12 cellular contexts compared by ENCODE assay signal in genomic region chr2:14303366-14304115, GRCh38.
DNase-seq lines count a peak whose midpoint lies in the region; ATAC-seq, FAIRE-seq and TF ChIP-seq lines count a peak whose summit lies in the region.
"Had no signal": no experiment of that assay in that cellular context is flagged by ENCODE, and none has a peak within 500 bp of the region (broad histone marks: within the 10 kb centered on the region; RNA-seq: fewer than 3 reads in every experiment).

No MANE protein-coding gene starts in this region.

- ATAC-seq in GM19463 (IDR thresholded peaks at IDR 0.05; ENCODE audit: unreplicated experiment) (peak; percentile 48), HG02938 (IDR thresholded peaks at IDR 0.05; ENCODE audit: unreplicated experiment) (peak; percentile 93), HG03575 (IDR thresholded peaks at IDR 0.05; ENCODE audit: extremely low read depth, insufficient number of reproducible peaks, low FRiP score, unreplicated experiment) (peak; percentile 91)
- ATAC-seq in stimulated activated naive CD8-positive, alpha-beta T cell treated with anti-CD3 and anti-CD28 coated beads, Interleukin-15, Interleukin-2, amounts not matched to agents 100 U/mL and 50 U/mL, for 24 hours: no peak

- DNase-seq in GM12891 (ENCODE audit: insufficient read length, low spot score) (no peak), KBM-7 (no peak), foreskin fibroblast (no peak), H54 (ENCODE audit: insufficient read length, low spot score) (no peak)
- no peak for DNase-seq in stimulated activated naive CD8-positive, alpha-beta T cell treated with anti-CD3 and anti-CD28 coated beads, Interleukin-15, Interleukin-2, amounts not matched to agents 100 U/mL and 50 U/mL, for 24 hours
- DNase-seq: activated B cell treated with CpG ODN at 0.5 μM for 24 hours; activated naive CD4-positive, alpha-beta T cell treated with Interleukin-2 at 50 U/mL for 16 hours; NCI-H1436 treated with DMSO at 0.1 percent for 48 hours; Peyer's patch had no signal

- in situ Hi-C loops in KBM-7 (cut with MboI; ENCODE audit: low pct_unique_long_range_greater_than_20kb, low sequenced_read_pairs): no loop called here

- FAIRE-seq in GM12891 (lab: Jason Lieb, UNC): peak; percentile 51
- no peak for FAIRE-seq in H54 (lab: Jason Lieb, UNC)

- H3K4me3 ChIP-seq in foreskin fibroblast (ENCODE audit: low read depth in 1 of 2, low read length in 2 of 2): no peak overlapping the region
- H3K4me3 ChIP-seq: Peyer's patch had no signal

- TF ChIP-seq CTCF in foreskin fibroblast (IDR thresholded peaks at IDR 0.05; ENCODE audit: low read depth, low read length): no peak

- TF ChIP-seq POLR2A in GM12891 (IDR thresholded peaks at IDR 0.05; ENCODE audit: low read depth, low read length): no peak
- no peak for TF ChIP-seq POLR2A in H54 (IDR thresholded peaks at IDR 0.05; ENCODE audit: low read depth, low read length)

TF ChIP-seq in GM12891, 5 proteins besides CTCF, POLR2A, EP300 and RAD21:
- no peak for TF ChIP-seq PAX5 (IDR thresholded peaks at IDR 0.05; ENCODE audit: insufficient read depth, low read length, severe bottlenecking)
- peak; percentile 92 for TF ChIP-seq SPI1 (IDR thresholded peaks at IDR 0.05; ENCODE audit: low read depth, low read length)
